ENCODE assay signal across 1 cellular context in genomic region chr9:3825724-3826123, GRCh38.
TF ChIP-seq lines count a peak whose summit lies in the region.

No MANE protein-coding gene starts in this region.

TF ChIP-seq in GM23338, 12 proteins besides CTCF, POLR2A, EP300 and RAD21 (continued from another document):
- no peak for TF ChIP-seq ZNF462 (CRISPR knock-in tag; IDR thresholded peaks at IDR 0.05)
- TF ChIP-seq EZH2 (IDR thresholded peaks at IDR 0.05; ENCODE audit: low read depth, unreplicated experiment), result no peak
